In the genomic region with DNA sequence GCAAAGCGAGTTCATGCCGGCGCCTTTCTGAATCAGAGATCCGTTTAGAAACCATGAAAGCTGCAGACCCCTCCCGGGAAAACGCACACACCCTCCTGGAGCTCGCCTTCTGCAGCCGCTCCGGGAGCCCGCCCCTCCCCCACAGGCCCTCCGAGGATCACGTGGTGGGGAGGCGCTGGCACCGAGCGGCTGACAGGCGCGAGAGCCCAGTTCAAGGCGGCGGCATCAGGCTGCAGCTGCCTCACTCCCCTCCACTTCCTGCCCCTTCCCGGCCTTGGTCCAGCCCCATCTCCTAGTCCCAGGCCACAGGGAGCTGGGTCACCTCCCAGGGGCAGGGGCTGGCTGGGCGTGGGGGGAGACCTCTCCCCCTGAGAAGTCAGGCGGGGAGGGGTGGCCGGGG, we compare ENCODE assay signal across 2 cellular contexts. TPM values are rescaled to one million over a fixed set of nuclear protein-coding genes. Genes with fewer than 3 reads are reported as not detected.
"Had no signal": no experiment of that assay in that cellular context is flagged by ENCODE, and none has a peak within 500 bp of the region (broad histone marks: within the 10 kb centered on the region; RNA-seq: fewer than 3 reads in every experiment).

No MANE protein-coding gene starts in this region.

RNA-seq across cellular contexts. Expression of gene TPPP, which starts 2.1 kb away (rescaled TPM):
- total RNA-seq: activated T-helper 1 cell treated with anti-CD3 and anti-CD28 coated beads, Interleukin-12 subunit alpha, Interleukin-12 subunit beta, Interleukin-2, Interleukin-4 antibody, amounts not matched to agents 30 ng/mL and 10 ng/mL and 1 ng/mL, durations not matched to agents 14 hours and 24 hours and 36 hours; smooth muscle cell had no signal
- polyA plus RNA-seq: smooth muscle cell had no signal
